1 cellular context compared by ENCODE assay signal in genomic region chr5:154647760-154648143, GRCh38.
TF ChIP-seq lines count a peak whose summit lies in the region.

No MANE protein-coding gene starts in this region.

TF ChIP-seq in K562, 482 proteins besides CTCF, POLR2A, EP300 and RAD21 (continued from another document):
- peak; percentile 31; the same call in 1 of the 2 replicates for TF ChIP-seq ZBTB40 (IDR thresholded peaks at IDR 0.05)
- no peak for TF ChIP-seq ZBTB40 (CRISPR knock-in tag; IDR thresholded peaks at IDR 0.05)
- TF ChIP-seq ZNF584 (CRISPR knock-in tag; IDR thresholded peaks at IDR 0.05; ENCODE audit: low read depth) = no peak
- no peak for TF ChIP-seq TRIM24 (IDR thresholded peaks at IDR 0.05)
- TF ChIP-seq HDAC3 (IDR thresholded peaks at IDR 0.05; ENCODE audit: borderline replicate concordance, partially characterized antibody) = no peak
- TF ChIP-seq ZNF639 (CRISPR knock-in tag; conservative IDR thresholded peaks at IDR 0.05 in 1 of 2, IDR thresholded peaks at IDR 0.05 in 1 of 2) = 0 out of 4 replicates have a peak, but pooled peaks of 1 of the 2 experiments have one; percentile 22
- TF ChIP-seq EHMT2 (IDR thresholded peaks at IDR 0.05) = 0 out of 2 replicates have a peak, but pooled peaks have one; percentile 3
- TF ChIP-seq NRF1 (conservative IDR thresholded peaks at IDR 0.05 in 1 of 2, IDR thresholded peaks at IDR 0.05 in 1 of 2) = 0 out of 4 replicates have a peak, but pooled peaks of 1 of the 2 experiments have one; percentile 26
